9 cellular contexts compared by ENCODE assay signal in the genomic region with DNA sequence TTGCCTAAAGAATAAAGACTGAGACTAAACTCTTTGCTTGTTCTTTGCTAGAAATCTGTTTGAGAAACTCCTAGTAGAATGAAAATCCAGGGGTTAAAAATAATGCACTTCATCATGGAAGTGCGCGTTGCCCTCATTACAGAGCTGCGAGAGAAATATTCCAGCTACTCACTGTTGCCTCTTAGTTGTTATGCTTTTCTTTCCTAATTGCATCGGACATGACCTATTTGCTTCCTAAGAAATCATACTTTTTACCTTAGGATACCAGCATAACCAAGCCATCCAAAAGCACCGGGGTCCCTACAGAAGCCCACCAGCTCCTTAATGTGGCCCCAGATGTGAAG. TPM values are rescaled to one million over a fixed set of nuclear protein-coding genes. Genes with fewer than 3 reads are reported as not detected.
A peak's percentile ranks its signal among the peaks of the same experiment; 100 is the strongest.
DNase-seq lines count a peak whose midpoint lies in the region; ATAC-seq and TF ChIP-seq lines count a peak whose summit lies in the region.
"Had no signal": no experiment of that assay in that cellular context is flagged by ENCODE, and none has a peak within 500 bp of the region (broad histone marks: within the 10 kb centered on the region; RNA-seq: fewer than 3 reads in every experiment).

No MANE protein-coding gene starts in this region.

- POLR2A ChIA-PET in activated naive CD8-positive, alpha-beta T cell treated with anti-CD3 and anti-CD28 coated beads, Interleukin-2, amount 10 ng/mL, durations not matched to agents 7 days and 5 days (lab: Charles Lee), result no interaction called here

- H3K4me3 ChIP-seq in kidney epithelial cell (ENCODE audit: low read depth, low read length), result peak overlapping the region; percentile 56
- peak overlapping the region; percentile 8 to 55 (median 42) for H3K4me3 ChIP-seq in thyroid gland (replicated peaks in 1 of 3)

- no peaks in the 10 kb centered on the region for H3K27me3 ChIP-seq in kidney epithelial cell (ENCODE audit: control insufficient read depth, insufficient read depth, low read length)
- no peaks in the 10 kb centered on the region for H3K27me3 ChIP-seq in thyroid gland

- peak overlapping the region; percentile 54 to 56 (median 54) for H3K27ac ChIP-seq in thyroid gland

- H3K27ac Mint-ChIP-seq in activated naive CD8-positive, alpha-beta T cell treated with anti-CD3 and anti-CD28 coated beads, Interleukin-2, amount 10 ng/mL, durations not matched to agents 7 days and 5 days, result no peak overlapping the region

- no peaks in the 10 kb centered on the region for H3K9me3 ChIP-seq in thyroid gland

- DNase-seq in SHP77 treated with DMSO at 0.1 percent for 48 hours (lab: John Stamatoyannopoulos, UW), result peak; percentile 51
- DNase-seq in SHP77 (lab: John Stamatoyannopoulos, UW), result no peak
- DNase-seq in activated naive CD8-positive, alpha-beta T cell treated with anti-CD3 and anti-CD28 coated beads, Interleukin-2, amount 10 ng/mL, durations not matched to agents 7 days and 5 days, result no peak
- no peak for DNase-seq in kidney epithelial cell (ENCODE audit: low read depth)
- DNase-seq in thyroid gland, result no peak
- no peak for DNase-seq in NCI-H2196 treated with DMSO at 0.1 percent for 48 hours (lab: John Stamatoyannopoulos, UW; ENCODE audit: unreplicated experiment)
- no peak for DNase-seq in SIG-M5 treated with dmso at 0.1 percent for 504 hours (lab: John Stamatoyannopoulos, UW; ENCODE audit: unreplicated experiment)
- no peak for DNase-seq in OCI-M1 (lab: John Stamatoyannopoulos, UW)

- peaks cover 7 to 8% of the 10 kb centered on the region in 2 donors for H3K4me1 ChIP-seq in thyroid gland

- peaks cover 39% of the 10 kb centered on the region for H3K27me3 Mint-ChIP-seq in activated naive CD8-positive, alpha-beta T cell treated with anti-CD3 and anti-CD28 coated beads, Interleukin-2, amount 10 ng/mL, durations not matched to agents 7 days and 5 days

- H3K4me3 Mint-ChIP-seq in activated naive CD8-positive, alpha-beta T cell treated with anti-CD3 and anti-CD28 coated beads, Interleukin-2, amount 10 ng/mL, durations not matched to agents 7 days and 5 days, result peak overlapping the region; percentile 43

- 1% methylated on average over 5 of the region's 5 CpGs for WGBS in thyroid gland, 2 donors

- H3K36me3 ChIP-seq in kidney epithelial cell (ENCODE audit: control insufficient read depth, insufficient read depth, low read length) (no peaks in the 10 kb centered on the region), thyroid gland (no peaks in the 10 kb centered on the region)

- no peak for ATAC-seq in activated naive CD8-positive, alpha-beta T cell treated with anti-CD3 and anti-CD28 coated beads, Interleukin-2, amount 10 ng/mL, durations not matched to agents 7 days and 5 days (ENCODE audit: low read depth)

- TF ChIP-seq CTCF in kidney epithelial cell (IDR thresholded peaks at IDR 0.05; ENCODE audit: insufficient read depth, low read length, poor library complexity, severe bottlenecking) (no peak), thyroid gland (IDR thresholded peaks at IDR 0.05) (no peak)

- H3K4me1 Mint-ChIP-seq in activated naive CD8-positive, alpha-beta T cell treated with anti-CD3 and anti-CD28 coated beads, Interleukin-2, amount 10 ng/mL, durations not matched to agents 7 days and 5 days, result peaks cover 9% of the 10 kb centered on the region

- TF ChIP-seq POLR2A in thyroid gland (IDR thresholded peaks at IDR 0.05), result no peak

- no peaks in the 10 kb centered on the region for H3K36me3 Mint-ChIP-seq in activated naive CD8-positive, alpha-beta T cell treated with anti-CD3 and anti-CD28 coated beads, Interleukin-2, amount 10 ng/mL, durations not matched to agents 7 days and 5 days

- intact Hi-C loops in thyroid gland (cut with DNase I), result loop anchor here (10.0 kb wide), 1 partner anchor 493 kb away; no protein-coding TSS in a partner anchor

- no peaks in the 10 kb centered on the region for H3K9me3 Mint-ChIP-seq in activated naive CD8-positive, alpha-beta T cell treated with anti-CD3 and anti-CD28 coated beads, Interleukin-2, amount 10 ng/mL, durations not matched to agents 7 days and 5 days

RNA-seq across cellular contexts. Expression of gene THSD7A, which starts 0.6 kb away (rescaled TPM):
- not detected for total RNA-seq in activated naive CD8-positive, alpha-beta T cell treated with anti-CD3 and anti-CD28 coated beads, Interleukin-2, amount 10 ng/mL, durations not matched to agents 7 days and 5 days
- 26.2 and 27.3 TPM in 2 replicates for total RNA-seq in kidney epithelial cell
- total RNA-seq in thyroid gland, result 1 to 10 TPM; 4.2 to 6.1 (median 5.8) TPM
- total RNA-seq: T-helper 2 cell treated with Interferon-gamma antibody and Interleukin-4, amounts not matched to agents 100 ng/mL and 5 ng/mL, for 36 hours had no signal

Comparison
In these comparisons a context has a peak if more than half of its experiments do, and no peak if none do; other contexts are left out.
1. RNA of gene THSD7A, which starts 0.6 kb away (total RNA-seq): 26.2 to 27.3 TPM in kidney epithelial cell and 4.2 to 6.1 TPM in thyroid gland; not detected in activated naive CD8-positive, alpha-beta T cell treated with anti-CD3 and anti-CD28 coated beads, Interleukin-2, amount 10 ng/mL, durations not matched to agents 7 days and 5 days; every median in the first group is over 4 times any median in the second.